ENCODE assay signal across 8 cellular contexts in genomic region chr10:87301466-87302115, GRCh38. TPM values are rescaled to one million over a fixed set of nuclear protein-coding genes. Genes with fewer than 3 reads are reported as not detected.
DNase-seq lines count a peak whose midpoint lies in the region; ATAC-seq and TF ChIP-seq lines count a peak whose summit lies in the region.
"Not testable (repeated sequence)": the region's sequence is repeated elsewhere in the genome, so short reads cannot be mapped to it uniquely, and the experiment has no call there.

No MANE protein-coding gene starts in this region.

- TF ChIP-seq CTCF in brain microvascular endothelial cell (IDR thresholded peaks at IDR 0.05; ENCODE audit: low read depth, low read length, missing control alignments) (peak; percentile 30), right lobe of liver (IDR thresholded peaks at IDR 0.05) (peak; percentile 17 to 40 (median 34))

- ATAC-seq in GM18909 (IDR thresholded peaks at IDR 0.05; ENCODE audit: poor library complexity, unreplicated experiment) (peak; percentile 97), HG02623 (IDR thresholded peaks at IDR 0.05; ENCODE audit: unreplicated experiment) (peak; percentile 89), HG03521 (IDR thresholded peaks at IDR 0.05; ENCODE audit: unreplicated experiment) (peak; percentile 92), right lobe of liver (peak; percentile 100), aorta (ENCODE audit: low FRiP score) (peak; percentile 97)

- not testable (repeated sequence) for H3K9me3 ChIP-seq in right lobe of liver; aorta (ENCODE audit: control insufficient read depth, low read length)

- DNase-seq in activated CD8-positive, alpha-beta memory T cell treated with anti-CD3 and anti-CD28 coated beads for 24 hours, result peak; percentile 75
- DNase-seq in brain microvascular endothelial cell, result not testable (repeated sequence)
- peak; percentile 81 to 92 (median 82) for DNase-seq in right lobe of liver
- DNase-seq in stimulated activated CD4-positive, alpha-beta T cell treated with anti-CD3 and anti-CD28 coated beads, Interleukin-1b, Interleukin-23, amount 100 ng/mL, for 48 hours, result peak; percentile 35
- peak; percentile 75 to 78 for DNase-seq in aorta

- H3K27me3 ChIP-seq in brain microvascular endothelial cell (replicated peaks); right lobe of liver; aorta (ENCODE audit: control insufficient read depth in 1 of 2, insufficient read depth in 2 of 2, low read length in 1 of 2): not testable (repeated sequence)

- H3K4me1 ChIP-seq in right lobe of liver; aorta (ENCODE audit: control insufficient read depth in 1 of 2, insufficient read depth in 2 of 2, low read length in 2 of 2): not testable (repeated sequence)

- WGBS in right lobe of liver (ENCODE audit: insufficient coverage, low coverage, low lambda C conversion rate, missing lambda C conversion rate), result 3% methylated on average over 14 of the region's 16 CpGs
- 8 to 9% methylated on average over 12 to 14 of the region's 16 CpGs for WGBS in aorta, 2 donors

- H3K36me3 ChIP-seq in brain microvascular endothelial cell (replicated peaks); right lobe of liver; aorta (ENCODE audit: control insufficient read depth in 1 of 2, insufficient read depth in 2 of 2, low read length in 1 of 2): not testable (repeated sequence)

- H3K4me3 ChIP-seq in brain microvascular endothelial cell (ENCODE audit: low read depth, low read length); right lobe of liver; aorta (ENCODE audit: low read length in 2 of 2): not testable (repeated sequence)

- H3K27ac ChIP-seq in brain microvascular endothelial cell; right lobe of liver; aorta (ENCODE audit: low read depth in 1 of 2, low read length in 2 of 2): not testable (repeated sequence)

- intact Hi-C loops in right lobe of liver (cut with DNase I); aorta (cut with DNase I): not testable (repeated sequence)

- TF ChIP-seq POLR2A in right lobe of liver (IDR thresholded peaks at IDR 0.05), result not testable (repeated sequence)

- in situ Hi-C loops in brain microvascular endothelial cell (cut with HindIII; ENCODE audit: low pct_ligation_motif_present, low sequenced_read_pairs), result not testable (repeated sequence)

RNA-seq across cellular contexts. Expression of gene NUTM2D, which starts 56.0 kb away (rescaled TPM):
- 1 to 10 TPM; 1.4 to 3.6 (median 1.9) TPM for total RNA-seq in right lobe of liver
- total RNA-seq in aorta, result 1 to 10 TPM; 2.7 to 4.1 TPM
- 1 to 10 TPM; 1.5 to 2.3 TPM for polyA plus RNA-seq in aorta
